8 cellular contexts compared by ENCODE assay signal in the genomic region with DNA sequence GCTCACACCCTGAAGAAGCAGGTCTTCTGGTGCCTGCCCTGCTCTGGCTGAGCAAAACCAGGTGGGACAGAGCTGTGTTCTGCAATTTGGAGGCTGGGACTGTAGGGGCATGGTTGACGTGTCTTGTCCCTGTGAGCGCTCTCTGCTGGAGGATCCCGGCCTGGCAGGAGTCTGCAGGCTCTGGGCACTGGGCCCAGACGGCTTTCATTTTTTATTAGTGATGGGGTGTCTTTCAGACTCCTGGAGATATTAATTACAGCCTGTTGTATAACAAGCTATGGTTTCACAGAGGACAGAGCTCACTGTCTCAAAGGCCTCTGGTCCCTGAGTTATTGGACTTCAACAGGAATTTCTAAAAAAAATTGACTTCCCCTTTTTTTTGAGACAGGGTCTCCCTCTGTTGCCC. TPM values are rescaled to one million over a fixed set of nuclear protein-coding genes. Genes with fewer than 3 reads are reported as not detected.
DNase-seq lines count a peak whose midpoint lies in the region; ATAC-seq lines count a peak whose summit lies in the region.

No MANE protein-coding gene starts in this region.

- no CpG with 5 or more reads among the region's 4 CpGs for WGBS in neuronal stem cell (ENCODE audit: extremely low coverage in 2 of 2, insufficient read length in 2 of 2, insufficient replicate concordance in 1 of 2), 2 donors

- H3K36me3 ChIP-seq in neuronal stem cell (replicated peaks in 1 of 2; ENCODE audit: control insufficient read depth in 2 of 2, insufficient read depth in 2 of 2, low read length in 2 of 2): no peaks in the 10 kb centered on the region

- no peak overlapping the region for H3K27ac ChIP-seq in neuronal stem cell (replicated peaks; ENCODE audit: low read length)

- H3K23ac ChIP-seq in neuronal stem cell (ENCODE audit: low read depth, low read length, poor library complexity): no peak overlapping the region

- H3K4me2 ChIP-seq in neuronal stem cell (ENCODE audit: insufficient read depth, low read length, poor library complexity, severe bottlenecking): no peak overlapping the region

- no peak overlapping the region for H3K14ac ChIP-seq in neuronal stem cell (ENCODE audit: low read length)

- H2BK12ac ChIP-seq in neuronal stem cell (ENCODE audit: low read length): no peak overlapping the region

- H3K4me3 ChIP-seq in neuronal stem cell (ENCODE audit: low read length in 2 of 2): no peak overlapping the region

- peak; percentile 51 for ATAC-seq in HG02610 (IDR thresholded peaks at IDR 0.05; ENCODE audit: unreplicated experiment)

- H4K8ac ChIP-seq in neuronal stem cell (ENCODE audit: low read depth, low read length): no peak overlapping the region

- H3K79me1 ChIP-seq in neuronal stem cell (ENCODE audit: low read depth, low read length): no peaks in the 10 kb centered on the region

- H3K9me3 ChIP-seq in neuronal stem cell (replicated peaks in 1 of 2; ENCODE audit: control insufficient read depth in 2 of 2, insufficient read depth in 1 of 2, low read depth in 1 of 2, low read length in 2 of 2): peaks cover 0 to 2% of the 10 kb centered on the region in 2 donors

- H3K27me3 ChIP-seq in neuronal stem cell (ENCODE audit: control insufficient read depth in 3 of 3, insufficient read depth in 3 of 3, low read depth in 1 of 3, low read length in 3 of 3): no peaks in the 10 kb centered on the region

- no peak overlapping the region for H3K9ac ChIP-seq in neuronal stem cell (ENCODE audit: low read depth, low read length, poor library complexity)

- no peaks in the 10 kb centered on the region for H3K4me1 ChIP-seq in neuronal stem cell (ENCODE audit: control insufficient read depth in 2 of 2, insufficient read depth in 1 of 2, low read depth in 1 of 2, low read length in 2 of 2)

- peak overlapping the region; percentile 60 for H2AFZ ChIP-seq in neuronal stem cell (ENCODE audit: low read length)

- H2BK5ac ChIP-seq in neuronal stem cell (ENCODE audit: low read length): no peak overlapping the region

- no peak overlapping the region for H4K91ac ChIP-seq in neuronal stem cell (ENCODE audit: low read depth, low read length, poor library complexity)

- no peak overlapping the region for H3K18ac ChIP-seq in neuronal stem cell (ENCODE audit: low read length)

- no peak overlapping the region for H3K4ac ChIP-seq in neuronal stem cell (ENCODE audit: low read length)

- H2BK15ac ChIP-seq in neuronal stem cell (ENCODE audit: low read length): no peak overlapping the region

- DNase-seq in SKM-1 treated with dmso at 0.1 percent for 144 hours (lab: John Stamatoyannopoulos, UW; ENCODE audit: unreplicated experiment): peak; percentile 42
- DNase-seq in SKM-1 (lab: John Stamatoyannopoulos, UW; ENCODE audit: unreplicated experiment): no peak
- DNase-seq in NCI-H2196 treated with DMSO at 0.1 percent for 48 hours (lab: John Stamatoyannopoulos, UW; ENCODE audit: unreplicated experiment): peak; percentile 54
- peak in 2 of 3 experiments; percentile 8 to 13 for DNase-seq in activated CD8-positive, alpha-beta memory T cell treated with anti-CD3 and anti-CD28 coated beads for 48 hours (ENCODE audit: low read depth in 2 of 3, low spot score in 2 of 3)
- peak; percentile 54 for DNase-seq in fibroblast of gingiva (ENCODE audit: low read depth)
- peak; percentile 41 for DNase-seq in neuronal stem cell (ENCODE audit: low spot score)
- DNase-seq in NCI-H2171 treated with DMSO at 0.1 percent for 48 hours (lab: John Stamatoyannopoulos, UW): no peak

- H2AK5ac ChIP-seq in neuronal stem cell (ENCODE audit: low read depth, low read length): no peak overlapping the region

- no peak overlapping the region for H2BK120ac ChIP-seq in neuronal stem cell (ENCODE audit: low read depth, low read length)

RNA-seq across cellular contexts. Expression of a gene that starts 29.5 kb away (rescaled TPM):
- 47.8 TPM for polyA plus RNA-seq in neuronal stem cell (2013, experiment 1 of 2)
- polyA plus RNA-seq in neuronal stem cell (2013, experiment 2 of 2): 50.8 TPM

RNA-seq across cellular contexts. Expression of a gene that starts 58.8 kb away (rescaled TPM):
- 6.9 TPM for polyA plus RNA-seq in neuronal stem cell (2013, experiment 1 of 2)
- 6.9 TPM for polyA plus RNA-seq in neuronal stem cell (2013, experiment 2 of 2)

Comparison
In these comparisons a context has a peak if more than half of its experiments do, and no peak if none do; other contexts are left out.
1. DNase-seq: peak in SKM-1 treated with dmso at 0.1 percent for 144 hours (single experiment), NCI-H2196 treated with DMSO at 0.1 percent for 48 hours (single experiment), activated CD8-positive, alpha-beta memory T cell treated with anti-CD3 and anti-CD28 coated beads for 48 hours (2 of 3), fibroblast of gingiva (single experiment) and neuronal stem cell (single experiment); none in SKM-1 (single experiment) and NCI-H2171 treated with DMSO at 0.1 percent for 48 hours (single experiment).